Comparison of ENCODE assay signal across 16 cellular contexts in genomic region chr15:70479056-70479455, GRCh38.
DNase-seq lines count a peak whose midpoint lies in the region; ATAC-seq lines count a peak whose summit lies in the region.
"Had no signal": no experiment of that assay in that cellular context is flagged by ENCODE, and none has a peak within 500 bp of the region (broad histone marks: within the 10 kb centered on the region; RNA-seq: fewer than 3 reads in every experiment).

No MANE protein-coding gene starts in this region.

- peaks cover 58% of the 10 kb centered on the region for H3K27me3 Mint-ChIP-seq in activated T-cell treated with anti-CD3 and anti-CD28 coated beads, Interleukin-2, amount 50 U/mL, for 72 hours (ENCODE audit: low read depth)
- peaks cover 36% of the 10 kb centered on the region for H3K27me3 Mint-ChIP-seq in activated T-cell treated with anti-CD3 and anti-CD28 coated beads, Interleukin-2, amount 50 U/mL, for 4 hours (ENCODE audit: low read depth)
- H3K27me3 Mint-ChIP-seq in IgD-negative memory B cell, result peaks cover 5% of the 10 kb centered on the region
- peaks cover 55% of the 10 kb centered on the region for H3K27me3 Mint-ChIP-seq in activated naive CD8-positive, alpha-beta T cell treated with anti-CD3 and anti-CD28 coated beads, Interleukin-2, amount 10 ng/mL, durations not matched to agents 7 days and 5 days

- no peak overlapping the region for H3K27ac Mint-ChIP-seq in activated T-cell treated with anti-CD3 and anti-CD28 coated beads, Interleukin-2, amount 50 U/mL, for 72 hours
- H3K27ac Mint-ChIP-seq in IgD-negative memory B cell, result peak overlapping the region in 2 of 3 donors; percentile 10 to 28
- H3K27ac Mint-ChIP-seq in activated naive CD8-positive, alpha-beta T cell treated with anti-CD3 and anti-CD28 coated beads, Interleukin-2, amount 10 ng/mL, durations not matched to agents 7 days and 5 days, result peak overlapping the region; percentile 48
- H3K27ac Mint-ChIP-seq: HFFc6 had no signal

- intact Hi-C loops in posterior vena cava (cut with DNase I), result no loop called here

- no peak for ATAC-seq in activated T-cell treated with anti-CD3 and anti-CD28 coated beads, Interleukin-2, amount 50 U/mL, for 72 hours (replicated peaks in 1 of 2)
- ATAC-seq in activated T-cell treated with anti-CD3 and anti-CD28 coated beads, Interleukin-2, amount 50 U/mL, for 4 hours, result no peak
- ATAC-seq in activated naive CD8-positive, alpha-beta T cell treated with anti-CD3 and anti-CD28 coated beads, Interleukin-2, amount 10 ng/mL, durations not matched to agents 7 days and 5 days (ENCODE audit: low read depth), result no peak
- ATAC-seq in GM21526 (IDR thresholded peaks at IDR 0.05; ENCODE audit: low FRiP score, unreplicated experiment) (no peak), HG03469 (IDR thresholded peaks at IDR 0.05; ENCODE audit: unreplicated experiment) (no peak)
- ATAC-seq: left lobe of liver had no signal

- H3K9me3 Mint-ChIP-seq in activated T-cell treated with anti-CD3 and anti-CD28 coated beads, Interleukin-2, amount 50 U/mL, for 72 hours, result no peaks in the 10 kb centered on the region
- H3K9me3 Mint-ChIP-seq in activated T-cell treated with anti-CD3 and anti-CD28 coated beads, Interleukin-2, amount 50 U/mL, for 4 hours, result no peaks in the 10 kb centered on the region
- no peaks in the 10 kb centered on the region for H3K9me3 Mint-ChIP-seq in IgD-negative memory B cell
- H3K9me3 Mint-ChIP-seq in activated naive CD8-positive, alpha-beta T cell treated with anti-CD3 and anti-CD28 coated beads, Interleukin-2, amount 10 ng/mL, durations not matched to agents 7 days and 5 days, result no peaks in the 10 kb centered on the region
- H3K9me3 Mint-ChIP-seq: HFFc6 had no signal

- peaks cover 62% of the 10 kb centered on the region for H3K4me1 Mint-ChIP-seq in activated T-cell treated with anti-CD3 and anti-CD28 coated beads, Interleukin-2, amount 50 U/mL, for 72 hours (ENCODE audit: low read depth)
- H3K4me1 Mint-ChIP-seq in activated T-cell treated with anti-CD3 and anti-CD28 coated beads, Interleukin-2, amount 50 U/mL, for 4 hours (ENCODE audit: low read depth), result peaks cover 45% of the 10 kb centered on the region
- H3K4me1 Mint-ChIP-seq in IgD-negative memory B cell, result peaks cover 20 to 29% (median 25%) of the 10 kb centered on the region in 3 donors
- H3K4me1 Mint-ChIP-seq in activated naive CD8-positive, alpha-beta T cell treated with anti-CD3 and anti-CD28 coated beads, Interleukin-2, amount 10 ng/mL, durations not matched to agents 7 days and 5 days, result peaks cover 46% of the 10 kb centered on the region

- POLR2A ChIA-PET in activated naive CD8-positive, alpha-beta T cell treated with anti-CD3 and anti-CD28 coated beads, Interleukin-2, amount 10 ng/mL, durations not matched to agents 7 days and 5 days (lab: Charles Lee), result interaction anchor here (1.5 kb wide), 1 partner anchor 383 kb away, joined by 7 read pairs; no protein-coding TSS in a partner anchor

- DNase-seq in activated T-cell treated with anti-CD3 and anti-CD28 coated beads, Interleukin-2, amount 50 U/mL, for 72 hours, result no peak
- DNase-seq in activated T-cell treated with anti-CD3 and anti-CD28 coated beads, Interleukin-2, amount 50 U/mL, for 4 hours, result no peak
- no peak for DNase-seq in activated naive CD8-positive, alpha-beta T cell treated with anti-CD3 and anti-CD28 coated beads, Interleukin-2, amount 10 ng/mL, durations not matched to agents 7 days and 5 days
- DNase-seq in posterior vena cava (ENCODE audit: low spot score), result peak; percentile 36
- DNase-seq in SHP77 (lab: John Stamatoyannopoulos, UW), result no peak
- DNase-seq: activated CD8-positive, alpha-beta memory T cell treated with anti-CD3 and anti-CD28 coated beads, Interleukin-2, amount 50 U/mL, for 48 hours; amniotic stem cell; cerebellar nuclear complex; GF-D8; HFFc6; NCI-H187; NCI-H526 treated with DMSO at 0.1 percent for 48 hours had no signal

- peaks cover 0 to 2% of the 10 kb centered on the region in 2 donors for H3K36me3 Mint-ChIP-seq in activated T-cell treated with anti-CD3 and anti-CD28 coated beads, Interleukin-2, amount 50 U/mL, for 72 hours (ENCODE audit: insufficient read depth in 2 of 2)
- no peaks in the 10 kb centered on the region for H3K36me3 Mint-ChIP-seq in activated T-cell treated with anti-CD3 and anti-CD28 coated beads, Interleukin-2, amount 50 U/mL, for 4 hours (ENCODE audit: insufficient read depth)
- H3K36me3 Mint-ChIP-seq in IgD-negative memory B cell, result no peaks in the 10 kb centered on the region
- H3K36me3 Mint-ChIP-seq in activated naive CD8-positive, alpha-beta T cell treated with anti-CD3 and anti-CD28 coated beads, Interleukin-2, amount 10 ng/mL, durations not matched to agents 7 days and 5 days, result peaks cover 6% of the 10 kb centered on the region

- peak overlapping the region; percentile 41 to 43 for H3K4me3 Mint-ChIP-seq in activated T-cell treated with anti-CD3 and anti-CD28 coated beads, Interleukin-2, amount 50 U/mL, for 72 hours
- no peak overlapping the region for H3K4me3 Mint-ChIP-seq in activated T-cell treated with anti-CD3 and anti-CD28 coated beads, Interleukin-2, amount 50 U/mL, for 4 hours
- peak overlapping the region in 1 of 4 donors; percentile 79 for H3K4me3 Mint-ChIP-seq in IgD-negative memory B cell
- H3K4me3 Mint-ChIP-seq in activated naive CD8-positive, alpha-beta T cell treated with anti-CD3 and anti-CD28 coated beads, Interleukin-2, amount 10 ng/mL, durations not matched to agents 7 days and 5 days, result peak overlapping the region; percentile 63
- H3K4me3 Mint-ChIP-seq: HFFc6 had no signal
